In the genomic region with DNA sequence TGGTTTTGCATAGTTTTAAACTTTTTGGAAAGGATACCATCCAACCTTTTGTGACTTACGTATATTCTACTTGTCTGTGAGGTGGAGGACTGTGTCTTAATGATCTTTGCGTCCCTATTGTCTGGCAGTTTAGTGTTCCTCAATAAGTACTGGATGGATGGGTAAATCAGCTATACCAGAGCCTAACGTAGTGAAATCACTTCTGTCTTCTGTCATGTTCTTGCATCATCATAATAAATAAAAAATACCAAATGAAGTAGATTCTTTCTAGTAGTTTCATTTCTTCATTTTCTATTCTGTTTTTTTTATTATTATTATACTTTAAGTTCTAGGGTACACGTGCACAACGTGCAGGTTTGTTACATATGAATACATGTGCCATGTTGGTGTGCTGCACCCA, we compare ENCODE assay signal across 23 cellular contexts.
DNase-seq lines count a peak whose midpoint lies in the region; ATAC-seq, FAIRE-seq and TF ChIP-seq lines count a peak whose summit lies in the region.
"Had no signal": no experiment of that assay in that cellular context is flagged by ENCODE, and none has a peak within 500 bp of the region (broad histone marks: within the 10 kb centered on the region; RNA-seq: fewer than 3 reads in every experiment).

No MANE protein-coding gene starts in this region.

- no CpG with 5 or more reads among the region's 5 CpGs for WGBS in IMR-90 (ENCODE audit: extremely low coverage in 2 of 2, insufficient read length in 1 of 2), 2 experiments
- WGBS in K562 (ENCODE audit: insufficient coverage, low coverage, missing lambda C conversion rate): 86% methylated on average over 5 of the region's 5 CpGs
- 92 to 97% methylated on average over 5 of the region's 5 CpGs for WGBS in heart right ventricle, 2 donors

- H3K14ac ChIP-seq in IMR-90 (replicated peaks; ENCODE audit: low read depth, low read length): no peak overlapping the region

- no peak for FAIRE-seq in K562 (lab: Jason Lieb, UNC)
- FAIRE-seq: D721Med, G401.6, GM12891, GM19239 had no signal

- no peak for TF ChIP-seq POLR2A in IMR-90 (IDR thresholded peaks at IDR 0.05; ENCODE audit: low read depth, low read length)
- TF ChIP-seq POLR2A in K562 (conservative IDR thresholded peaks at IDR 0.05): no peak

- H3K27me3 ChIP-seq in IMR-90 (ENCODE audit: control insufficient read depth, insufficient read depth, low read length) (no peaks in the 10 kb centered on the region), Karpas-422 (ENCODE audit: low read length) (no peaks in the 10 kb centered on the region), K562 (ENCODE audit: control insufficient read depth in 2 of 2, insufficient read depth in 2 of 2, low read length in 2 of 2) (no peaks in the 10 kb centered on the region), heart right ventricle (no peaks in the 10 kb centered on the region)
- H3K27me3 ChIP-seq: BE2C, BLaER1 had no signal

- no peak overlapping the region for H2AK9ac ChIP-seq in IMR-90 (replicated peaks; ENCODE audit: low read depth, low read length, poor library complexity)

- CTCF ChIA-PET in IMR-90 (lab: Yijun Ruan, JAX) (no interaction called here), K562 (lab: Yijun Ruan, JAX; ENCODE audit: low intra/inter-chr PET ratio) (no interaction called here)

- no peaks in the 10 kb centered on the region for H3K9me2 ChIP-seq in Karpas-422 (replicated peaks; ENCODE audit: insufficient read depth, low read length)

- H2BK120ac ChIP-seq in IMR-90 (ENCODE audit: low read depth, low read length): no peak overlapping the region

- no peak overlapping the region for H2BK5ac ChIP-seq in IMR-90 (ENCODE audit: low read depth, low read length, poor library complexity, severe bottlenecking)

- H2AK5ac ChIP-seq in IMR-90 (ENCODE audit: low read depth, low read length): no peak overlapping the region

- H4K20me1 ChIP-seq in IMR-90 (ENCODE audit: insufficient read depth, low read length): no peaks in the 10 kb centered on the region
- H4K20me1 ChIP-seq in Karpas-422 (ENCODE audit: insufficient read depth, low read depth, low read length): 0 out of 2 replicates have a peak, but pooled peaks cover 5% of the 10 kb centered on the region
- no peaks in the 10 kb centered on the region for H4K20me1 ChIP-seq in K562 (replicated peaks; ENCODE audit: control insufficient read depth, insufficient read depth, low read length)
- H4K20me1 ChIP-seq: BLaER1 had no signal

- no peak overlapping the region for H3K18ac ChIP-seq in IMR-90 (ENCODE audit: low read depth, low read length)

- dilution Hi-C loops in IMR-90 (cut with HindIII; ENCODE audit: low sequenced_read_pairs, unreplicated experiment): no loop called here

- no peak overlapping the region for H2BK20ac ChIP-seq in IMR-90 (ENCODE audit: low read depth, low read length)

- H3K56ac ChIP-seq in IMR-90 (ENCODE audit: extremely low read depth, insufficient read depth, low read length): no peak overlapping the region

- intact Hi-C loops in IMR-90 (cut with micrococcal nuclease) (loop anchor here (10.0 kb wide), 1 partner anchor 258 kb away; no protein-coding TSS in a partner anchor), K562 (cut with micrococcal nuclease) (no loop called here), heart right ventricle (cut with DNase I) (loop anchor here in 4 of 10 donors (5.0 to 10.0 kb wide), 3 partner anchors 108 to 168 kb away; a partner anchor contains a TSS)

- H3K4me3 ChIP-seq in IMR-90 (ENCODE audit: insufficient read depth, low read depth, low read length) (no peak overlapping the region), Karpas-422 (ENCODE audit: low read length) (no peak overlapping the region), K562 (no peak overlapping the region), heart right ventricle (no peak overlapping the region)
- H3K4me3 ChIP-seq: BLaER1 had no signal

- H4K91ac ChIP-seq in IMR-90 (ENCODE audit: insufficient read depth, low read depth, low read length): no peak overlapping the region

- in situ Hi-C loops in IMR-90 (cut with MboI; ENCODE audit: low sequenced_read_pairs) (no loop called here), K562 (cut with MboI) (loop anchor here (10.0 kb wide), 1 partner anchor 108 kb away; a partner anchor contains a TSS)

- H4K5ac ChIP-seq in IMR-90 (ENCODE audit: low read depth, low read length): no peak overlapping the region

- BruUV-seq in IMR-90 (replicated peaks; lab: Mats Ljungman, UMichigan) (no TSS peak), K562 (replicated peaks; lab: Mats Ljungman, UMichigan) (no TSS peak)

- no peak overlapping the region for H3K4me2 ChIP-seq in IMR-90 (ENCODE audit: low read depth, low read length)
- H3K4me2 ChIP-seq in Karpas-422 (ENCODE audit: low read depth, low read length, poor library complexity, severe bottlenecking): no peak overlapping the region
- no peak overlapping the region for H3K4me2 ChIP-seq in K562 (ENCODE audit: insufficient read depth, low read length)
- H3K4me2 ChIP-seq: BLaER1 had no signal

- no peak overlapping the region for H2AFZ ChIP-seq in IMR-90 (replicated peaks; ENCODE audit: low read length, poor library complexity)
- no peak overlapping the region for H2AFZ ChIP-seq in Karpas-422 (ENCODE audit: low read length)
- H2AFZ ChIP-seq in K562 (ENCODE audit: low read depth, low read length): no peak overlapping the region

- TF ChIP-seq CTCF in IMR-90 (conservative IDR thresholded peaks at IDR 0.05; ENCODE audit: low read depth, low read length) (no peak), K562 (IDR thresholded peaks at IDR 0.05 in 2 of 3, conservative IDR thresholded peaks at IDR 0.05 in 1 of 3; ENCODE audit: insufficient read depth in 2 of 3, low read depth in 1 of 3, low read length in 3 of 3) (no peak), heart right ventricle (IDR thresholded peaks at IDR 0.05) (no peak)

- H3K4me1 ChIP-seq in IMR-90 (ENCODE audit: control insufficient read depth, insufficient read depth, low read length) (no peaks in the 10 kb centered on the region), Karpas-422 (ENCODE audit: low read length) (no peaks in the 10 kb centered on the region), K562 (replicated peaks in 1 of 2; ENCODE audit: control insufficient read depth in 2 of 2, insufficient read depth in 2 of 2, low read length in 2 of 2) (no peaks in the 10 kb centered on the region), heart right ventricle (no peaks in the 10 kb centered on the region)
- H3K4me1 ChIP-seq: BE2C, BLaER1, Caco-2 had no signal

- H3K4ac ChIP-seq in IMR-90 (ENCODE audit: low read depth, low read length): no peak overlapping the region

- H3K23ac ChIP-seq in IMR-90 (ENCODE audit: low read depth, low read length): no peak overlapping the region

- no peaks in the 10 kb centered on the region for H3K79me2 ChIP-seq in Karpas-422 (ENCODE audit: low read length)
- no peaks in the 10 kb centered on the region for H3K79me2 ChIP-seq in K562 (ENCODE audit: control insufficient read depth, insufficient read depth, low read length)

- H4K8ac ChIP-seq in IMR-90 (ENCODE audit: low read depth in 2 of 2, low read length in 2 of 2): no peak overlapping the region

- POLR2A ChIA-PET in IMR-90 (lab: Charles Lee; ENCODE audit: unreplicated experiment) (no interaction called here), K562 (lab: Yijun Ruan, JAX) (no interaction called here)

- H3K27ac ChIP-seq in IMR-90 (ENCODE audit: insufficient read depth, low read length): no peak overlapping the region
- H3K27ac ChIP-seq in Karpas-422 (ENCODE audit: low read length): no peak overlapping the region
- no peak overlapping the region for H3K27ac ChIP-seq in K562 (ENCODE audit: extremely low read depth, low read depth, low read length)
- H3K27ac ChIP-seq in heart right ventricle: no peak overlapping the region
- H3K27ac ChIP-seq: BLaER1 had no signal

- no peaks in the 10 kb centered on the region for H3K79me1 ChIP-seq in IMR-90 (ENCODE audit: low read depth in 1 of 2, low read length in 2 of 2)

- H3K9ac ChIP-seq in IMR-90 (ENCODE audit: low read depth, low read length) (no peak overlapping the region), Karpas-422 (ENCODE audit: low read length) (no peak overlapping the region), K562 (ENCODE audit: insufficient read depth in 1 of 2, low read depth in 2 of 2, low read length in 2 of 2) (no peak overlapping the region)
- H3K9ac ChIP-seq: BLaER1 had no signal

- ATAC-seq in IMR-90 (ENCODE audit: low read depth) (no peak), K562 (no peak), heart right ventricle (no peak)

- TF ChIP-seq RAD21 in IMR-90 (IDR thresholded peaks at IDR 0.05; ENCODE audit: low read length) (no peak), K562 (CRISPR knock-in tag; conservative IDR thresholded peaks at IDR 0.05 in 1 of 2, IDR thresholded peaks at IDR 0.05 in 1 of 2) (no peak)

- H3K9me1 ChIP-seq in IMR-90 (ENCODE audit: insufficient read depth, low read length) (no peaks in the 10 kb centered on the region), K562 (ENCODE audit: control insufficient read depth, insufficient read depth, low read length) (no peaks in the 10 kb centered on the region)

- no peak for TF ChIP-seq EP300 in K562 (IDR thresholded peaks at IDR 0.05; ENCODE audit: low read length)

- peak; percentile 33 for DNase-seq in NOMO-1 treated with DMSO at 0.1 percent for 48 hours (lab: John Stamatoyannopoulos, UW; ENCODE audit: unreplicated experiment)
- no peak for DNase-seq in NOMO-1 treated with dmso at 0.1 percent for 144 hours (lab: John Stamatoyannopoulos, UW; ENCODE audit: unreplicated experiment)
- no peak for DNase-seq in IMR-90
- peak; percentile 7 for DNase-seq in Karpas-422
- no peak for DNase-seq in K562 (ENCODE audit: extremely low read depth in 1 of 4, low spot score in 3 of 4)
- no peak for DNase-seq in activated gamma-delta T cell (lab: John Stamatoyannopoulos, UW)
- DNase-seq in heart right ventricle: no peak
- DNase-seq: 8988T; ACHN; BE2C; C1 segment of cervical spinal cord; Caco-2; Calu3; CD4-positive, alpha-beta memory T cell; CD4-positive, CD25-positive, alpha-beta regulatory T cell; CD8-positive, alpha-beta memory T cell; DMS79 treated with DMSO at 0.1 percent for 48 hours; GF-D8 had no signal

- H3K9me3 ChIP-seq in IMR-90 (ENCODE audit: control insufficient read depth, insufficient read depth, low read length): no peaks in the 10 kb centered on the region
- H3K9me3 ChIP-seq in Karpas-422 (ENCODE audit: low read length): no peaks in the 10 kb centered on the region
- H3K9me3 ChIP-seq in K562 (replicated peaks; ENCODE audit: control insufficient read depth, insufficient read depth, low read depth, low read length): no peaks in the 10 kb centered on the region
- no peaks in the 10 kb centered on the region for H3K9me3 ChIP-seq in heart right ventricle
- H3K9me3 ChIP-seq: BE2C, BLaER1, Caco-2 had no signal

- H3K36me3 ChIP-seq in IMR-90 (ENCODE audit: control insufficient read depth, insufficient read depth, low read length) (no peaks in the 10 kb centered on the region), Karpas-422 (ENCODE audit: insufficient read depth, low read length) (no peaks in the 10 kb centered on the region), K562 (ENCODE audit: control insufficient read depth, insufficient read depth, low read length) (peaks cover 3% of the 10 kb centered on the region; the same call in 1 of the 3 replicates), heart right ventricle (peaks cover 0 to 16% (median 0%) of the 10 kb centered on the region in 9 donors)
- H3K36me3 ChIP-seq: BE2C had no signal

- H2BK15ac ChIP-seq in IMR-90 (ENCODE audit: low read depth, low read length): no peak overlapping the region

TF ChIP-seq in K562, 482 proteins besides CTCF, POLR2A, EP300 and RAD21 (continues in another document):
- TF ChIP-seq NR2C1 (IDR thresholded peaks at IDR 0.05): no peak
- TF ChIP-seq NR2C1 (tag; IDR thresholded peaks at IDR 0.05): no peak

Comparison
In these comparisons a context has a peak if more than half of its experiments do, and no peak if none do; other contexts are left out.
1. DNase-seq: peak in NOMO-1 treated with DMSO at 0.1 percent for 48 hours (single experiment) and Karpas-422 (single experiment); none in NOMO-1 treated with dmso at 0.1 percent for 144 hours (single experiment), IMR-90 (single experiment), K562 (0 of 4), activated gamma-delta T cell (single experiment) and heart right ventricle (0 of 2).